21 cellular contexts compared by ENCODE assay signal in genomic region chr15:84804005-84804803, GRCh38. TPM values are rescaled to one million over a fixed set of nuclear protein-coding genes. Genes with fewer than 3 reads are reported as not detected.
DNase-seq lines count a peak whose midpoint lies in the region; ATAC-seq and TF ChIP-seq lines count a peak whose summit lies in the region.
"Had no signal": no experiment of that assay in that cellular context is flagged by ENCODE, and none has a peak within 500 bp of the region (broad histone marks: within the 10 kb centered on the region; RNA-seq: fewer than 3 reads in every experiment).

No MANE protein-coding gene starts in this region.

- H3K4me1 Mint-ChIP-seq in natural killer cell (peaks cover 0 to 10% of the 10 kb centered on the region in 2 donors), nephron progenitor cell (no peaks in the 10 kb centered on the region)
- peaks cover 3 to 4% of the 10 kb centered on the region in 2 donors for H3K4me1 Mint-ChIP-seq in natural killer cell treated with Interleukin-12 subunit alpha and Interleukin-12 subunit beta and Interleukin-15 and Interleukin-18, amount 100 ng/mL, for 72 hours (ENCODE audit: low read depth in 2 of 2)
- H3K4me1 Mint-ChIP-seq: endodermal cell had no signal

- H3K9me3 Mint-ChIP-seq in natural killer cell (no peaks in the 10 kb centered on the region), nephron progenitor cell (no peaks in the 10 kb centered on the region)
- no peaks in the 10 kb centered on the region for H3K9me3 Mint-ChIP-seq in natural killer cell treated with Interleukin-12 subunit alpha and Interleukin-12 subunit beta and Interleukin-15 and Interleukin-18, amount 100 ng/mL, for 72 hours
- H3K9me3 Mint-ChIP-seq: CD4-positive, CD25-positive, alpha-beta regulatory T cell; endodermal cell; stimulated activated memory B cell treated with anti-CD40 and anti-IgM and Interleukin-4, amounts not matched to agents 10 μg/mL and 1 μg/mL and 100 μg/mL, for 72 hours; T-helper 2 cell treated with Interferon-gamma antibody and Interleukin-4, amounts not matched to agents 5 μg/mL and 100 μg/mL, for 36 hours had no signal

- no peaks in the 10 kb centered on the region for H3K36me3 Mint-ChIP-seq in natural killer cell
- H3K36me3 Mint-ChIP-seq in natural killer cell treated with Interleukin-12 subunit alpha and Interleukin-12 subunit beta and Interleukin-15 and Interleukin-18, amount 100 ng/mL, for 72 hours = no peaks in the 10 kb centered on the region
- peaks cover 34% of the 10 kb centered on the region for H3K36me3 Mint-ChIP-seq in nephron progenitor cell (ENCODE audit: low read depth)

- H3K4me3 Mint-ChIP-seq in natural killer cell (no peak overlapping the region), nephron progenitor cell (no peak overlapping the region)
- no peak overlapping the region for H3K4me3 Mint-ChIP-seq in natural killer cell treated with Interleukin-12 subunit alpha and Interleukin-12 subunit beta and Interleukin-15 and Interleukin-18, amount 100 ng/mL, for 72 hours
- H3K4me3 Mint-ChIP-seq: CD4-positive, CD25-positive, alpha-beta regulatory T cell; endodermal cell; stimulated activated memory B cell treated with anti-CD40 and anti-IgM and Interleukin-4, amounts not matched to agents 10 μg/mL and 1 μg/mL and 100 μg/mL, for 72 hours; T-helper 2 cell treated with Interferon-gamma antibody and Interleukin-4, amounts not matched to agents 5 μg/mL and 100 μg/mL, for 36 hours had no signal

- DNase-seq in natural killer cell = no peak
- no peak for DNase-seq in natural killer cell treated with Interleukin-12 subunit alpha and Interleukin-12 subunit beta and Interleukin-15 and Interleukin-18, amount 100 ng/mL, for 72 hours (ENCODE audit: low spot score)
- peak; percentile 73 for DNase-seq in cerebellum (ENCODE audit: low spot score)
- DNase-seq in nephron progenitor cell = no peak
- DNase-seq in GOT3 (lab: John Stamatoyannopoulos, UW) = no peak
- no peak for DNase-seq in SKM-1 treated with dmso at 0.1 percent for 144 hours (lab: John Stamatoyannopoulos, UW; ENCODE audit: unreplicated experiment)
- no peak for DNase-seq in posterior vena cava (ENCODE audit: low spot score)
- DNase-seq: activated gamma-delta T cell treated with Interleukin-2 at 50 U/mL for 16 hours; brain microvascular endothelial cell; CD4-positive, CD25-positive, alpha-beta regulatory T cell; cortex of kidney; endodermal cell; Kasumi-1; NCI-H1694; NCI-H2171 treated with DMSO at 0.1 percent for 48 hours; NCI-H526 treated with DMSO at 0.1 percent for 48 hours; RPMI8226; stimulated activated CD4-positive, alpha-beta T cell treated with anti-CD3 and anti-CD28 coated beads, Interleukin-2, amount 100 ng/mL, for 48 hours had no signal

- H3K27ac Mint-ChIP-seq in natural killer cell (peak overlapping the region; percentile 11 to 71), nephron progenitor cell (peak overlapping the region; percentile 19)
- peak overlapping the region in 1 of 2 donors; percentile 72 for H3K27ac Mint-ChIP-seq in natural killer cell treated with Interleukin-12 subunit alpha and Interleukin-12 subunit beta and Interleukin-15 and Interleukin-18, amount 100 ng/mL, for 72 hours
- H3K27ac Mint-ChIP-seq: stimulated activated memory B cell treated with anti-CD40 and anti-IgM and Interleukin-4, amounts not matched to agents 10 μg/mL and 1 μg/mL and 100 μg/mL, for 72 hours; T-helper 2 cell treated with Interferon-gamma antibody and Interleukin-4, amounts not matched to agents 5 μg/mL and 100 μg/mL, for 36 hours had no signal

- intact Hi-C loops in natural killer cell (cut with micrococcal nuclease) = no loop called here
- intact Hi-C loops in posterior vena cava (cut with DNase I) = no loop called here

- H3K27me3 Mint-ChIP-seq in natural killer cell (ENCODE audit: low read depth in 2 of 2) (no peaks in the 10 kb centered on the region), nephron progenitor cell (ENCODE audit: low read depth, poor library complexity) (no peaks in the 10 kb centered on the region)
- no peaks in the 10 kb centered on the region for H3K27me3 Mint-ChIP-seq in natural killer cell treated with Interleukin-12 subunit alpha and Interleukin-12 subunit beta and Interleukin-15 and Interleukin-18, amount 100 ng/mL, for 72 hours
- H3K27me3 Mint-ChIP-seq: CD4-positive, CD25-positive, alpha-beta regulatory T cell; stimulated activated memory B cell treated with anti-CD40 and anti-IgM and Interleukin-4, amounts not matched to agents 10 μg/mL and 1 μg/mL and 100 μg/mL, for 72 hours had no signal

- TF ChIP-seq CTCF in natural killer cell (IDR thresholded peaks at IDR 0.05) (no peak), nephron progenitor cell (IDR thresholded peaks at IDR 0.05) (no peak)

- ATAC-seq in natural killer cell = no peak
- ATAC-seq in natural killer cell treated with Interleukin-12 subunit alpha and Interleukin-12 subunit beta and Interleukin-15 and Interleukin-18, amount 100 ng/mL, for 72 hours = no peak
- no peak for ATAC-seq in GM21526 (IDR thresholded peaks at IDR 0.05; ENCODE audit: low FRiP score, unreplicated experiment)
- ATAC-seq: stimulated activated memory B cell treated with anti-CD40 and anti-IgM and Interleukin-4, amounts not matched to agents 10 μg/mL and 1 μg/mL and 100 μg/mL, for 72 hours had no signal

RNA-seq across cellular contexts. Expression of gene ALPK3, which starts 13.0 kb away (rescaled TPM):
- total RNA-seq in natural killer cell (1 to 10 TPM in 1 of 3 donors, under 1 TPM in 2; 0.35 to 1.1 (median 0.63) TPM), cerebellum (2.3 TPM), posterior vena cava (10 to 100 TPM; 18.6 to 27.3 TPM)
- total RNA-seq in natural killer cell treated with Interleukin-12 subunit alpha and Interleukin-12 subunit beta and Interleukin-15 and Interleukin-18, amount 100 ng/mL, for 72 hours = under 1 TPM; 0.43 to 0.67 TPM

RNA-seq across cellular contexts. Expression of gene ZNF592, which starts 55.8 kb away (rescaled TPM):
- total RNA-seq in natural killer cell = 10 to 100 TPM; 38.0 to 43.8 (median 39.1) TPM
- 10 to 100 TPM; 23.7 to 41.3 TPM for total RNA-seq in natural killer cell treated with Interleukin-12 subunit alpha and Interleukin-12 subunit beta and Interleukin-15 and Interleukin-18, amount 100 ng/mL, for 72 hours
- total RNA-seq in cerebellum = 9.3 TPM
- 10 to 100 TPM; 21.3 to 21.8 TPM for total RNA-seq in posterior vena cava
